ENCODE assay signal across 16 cellular contexts in the genomic region with DNA sequence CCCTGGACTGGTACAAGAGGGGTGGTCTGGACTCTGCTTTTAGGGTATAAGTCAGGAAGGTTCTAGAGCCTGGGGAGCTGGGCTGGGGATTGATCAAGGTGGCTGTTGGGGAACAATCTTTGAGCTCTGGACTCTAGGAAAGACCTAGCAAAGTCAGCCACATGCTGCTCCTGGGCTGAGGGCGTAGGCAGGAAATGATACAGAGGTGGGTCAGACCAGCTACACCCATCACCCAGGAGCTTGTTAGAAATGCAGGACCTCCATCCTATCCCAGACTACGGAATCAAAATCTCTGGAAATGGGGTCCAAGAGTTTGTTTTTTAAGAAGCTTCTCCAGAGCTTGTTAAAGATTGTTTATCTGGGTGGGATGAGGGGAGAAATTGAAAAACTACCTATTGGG. TPM values are rescaled to one million over a fixed set of nuclear protein-coding genes. Genes with fewer than 3 reads are reported as not detected.
DNase-seq lines count a peak whose midpoint lies in the region; ATAC-seq and TF ChIP-seq lines count a peak whose summit lies in the region.
"Had no signal": no experiment of that assay in that cellular context is flagged by ENCODE, and none has a peak within 500 bp of the region (broad histone marks: within the 10 kb centered on the region; RNA-seq: fewer than 3 reads in every experiment).

No MANE protein-coding gene starts in this region.

- H3K27me3 ChIP-seq in AG04450 (ENCODE audit: control insufficient read depth, insufficient read depth, low read length): no peaks in the 10 kb centered on the region
- no peaks in the 10 kb centered on the region for H3K27me3 ChIP-seq in colonic mucosa
- no peaks in the 10 kb centered on the region for H3K27me3 ChIP-seq in trophoblast cell (ENCODE audit: insufficient read depth, low read length)

- no peak for ATAC-seq in GM18907 (IDR thresholded peaks at IDR 0.05; ENCODE audit: unreplicated experiment)

- H2AK5ac ChIP-seq in trophoblast cell (ENCODE audit: low read length): no peak overlapping the region

- CTCF ChIA-PET in AG04450 (lab: Charles Lee): interaction anchor here (0.9 kb wide), 1 partner anchor 465 kb away, joined by 3 read pairs; no protein-coding TSS in a partner anchor

- H3K4me2 ChIP-seq in trophoblast cell (ENCODE audit: low read length): no peak overlapping the region

- no peak overlapping the region for H2AFZ ChIP-seq in trophoblast cell (ENCODE audit: insufficient read depth, low read length, poor library complexity)

- no peak overlapping the region for H3K9ac ChIP-seq in colonic mucosa (ENCODE audit: low read depth in 2 of 2, low read length in 2 of 2)
- H3K9ac ChIP-seq in trophoblast cell (ENCODE audit: low read length): no peak overlapping the region

- DNase-seq in AG04450 (ENCODE audit: low read depth, low spot score) (no peak), NCI-H226 (peak; percentile 54), colonic mucosa (no peak), trophoblast cell (no peak), NCI-H128 (lab: John Stamatoyannopoulos, UW; ENCODE audit: unreplicated experiment) (no peak), NCI-H69 (lab: John Stamatoyannopoulos, UW) (no peak), NOMO-1 (lab: John Stamatoyannopoulos, UW; ENCODE audit: unreplicated experiment in 2 of 2) (no peak)
- DNase-seq: activated CD4-positive, CD25-positive, alpha-beta regulatory T cell treated with anti-CD3 and anti-CD28 coated beads, Interleukin-2, amount 50 U/mL, for 72 hours; activated CD8-positive, alpha-beta memory T cell treated with anti-CD3 and anti-CD28 coated beads, Interleukin-2, amount 50 U/mL, for 48 hours; activated naive CD8-positive, alpha-beta T cell treated with anti-CD3 and anti-CD28 coated beads for 36 hours; COR-L47; GF-D8; glutamatergic neuron; midbrain; NCI-H748 treated with DMSO at 0.1 percent for 48 hours had no signal

- no peak overlapping the region for H2BK120ac ChIP-seq in trophoblast cell (ENCODE audit: insufficient read depth, low read length, poor library complexity)

- H3K4me1 ChIP-seq in colonic mucosa: peaks cover 4% of the 10 kb centered on the region
- H3K4me1 ChIP-seq in trophoblast cell (ENCODE audit: control insufficient read depth in 1 of 2, insufficient read depth in 2 of 2, low read length in 2 of 2): peaks cover 10 to 12% of the 10 kb centered on the region in 2 experiments

- POLR2A ChIA-PET in AG04450 (lab: Yijun Ruan, JAX): interaction anchor here (0.6 to 0.7 kb wide), 2 partner anchors 26 to 53 kb away, joined by 3 read pairs; no protein-coding TSS in a partner anchor

- no peak overlapping the region for H4K8ac ChIP-seq in trophoblast cell (ENCODE audit: low read depth, low read length)

- H3K79me1 ChIP-seq in trophoblast cell (ENCODE audit: low read length): peaks cover 5% of the 10 kb centered on the region

- H2BK12ac ChIP-seq in trophoblast cell (ENCODE audit: low read length): peak overlapping the region; percentile 1

- H2BK5ac ChIP-seq in trophoblast cell (ENCODE audit: low read depth, low read length, poor library complexity): no peak overlapping the region

- no peak overlapping the region for H3K14ac ChIP-seq in trophoblast cell (ENCODE audit: low read length)

- H3K4me3 ChIP-seq in AG04450 (ENCODE audit: low read depth, low read length) (no peak overlapping the region), colonic mucosa (no peak overlapping the region), trophoblast cell (ENCODE audit: low read depth, low read length) (no peak overlapping the region)

- TF ChIP-seq CTCF in AG04450 (IDR thresholded peaks at IDR 0.05; ENCODE audit: low read depth, low read length) (no peak), colonic mucosa (IDR thresholded peaks at IDR 0.05) (no peak)

- H3K4ac ChIP-seq in trophoblast cell (ENCODE audit: low read depth, low read length): no peak overlapping the region

- H3K23ac ChIP-seq in trophoblast cell (ENCODE audit: low read length): no peak overlapping the region

- H3K36me3 ChIP-seq in colonic mucosa: no peaks in the 10 kb centered on the region
- H3K36me3 ChIP-seq in trophoblast cell (ENCODE audit: control insufficient read depth in 1 of 2, insufficient read depth in 2 of 2, low read length in 2 of 2): no peaks in the 10 kb centered on the region

- intact Hi-C loops in colonic mucosa (cut with DNase I): no loop called here

- H3K9me3 ChIP-seq in AG04450 (ENCODE audit: control insufficient read depth, insufficient read depth, low read length): peaks cover 2% of the 10 kb centered on the region; the same call in 1 of the 2 replicates
- no peaks in the 10 kb centered on the region for H3K9me3 ChIP-seq in colonic mucosa
- peaks cover 2% of the 10 kb centered on the region for H3K9me3 ChIP-seq in trophoblast cell (ENCODE audit: insufficient read depth, low read depth, low read length)

- WGBS in trophoblast cell (ENCODE audit: extremely low coverage, insufficient coverage, insufficient read length): no CpG with 5 or more reads among the region's 2 CpGs

- H3K27ac ChIP-seq in AG04450 (ENCODE audit: low read depth, low read length): peak overlapping the region; percentile 13
- H3K27ac ChIP-seq in colonic mucosa: peak overlapping the region; percentile 92
- H3K27ac ChIP-seq in trophoblast cell (ENCODE audit: low read depth, low read length): no peak overlapping the region

- H4K12ac ChIP-seq in trophoblast cell (ENCODE audit: low read depth, low read length): no peak overlapping the region

- H4K91ac ChIP-seq in trophoblast cell (ENCODE audit: low read depth, low read length): peak overlapping the region; percentile 15

- H3K79me2 ChIP-seq in trophoblast cell (ENCODE audit: control insufficient read depth, insufficient read depth, low read length, poor library complexity): no peaks in the 10 kb centered on the region

- no peak overlapping the region for H3K18ac ChIP-seq in trophoblast cell (ENCODE audit: low read length)

RNA-seq across cellular contexts. Expression of gene ADTRP, which starts 9.4 kb away (rescaled TPM):
- polyA plus RNA-seq in AG04450 (2011; rRNA removed): 0.33 and 0.48 TPM in 2 replicates
- 0.48 and 0.51 TPM in 2 replicates for polyA minus RNA-seq in AG04450 (2011; rRNA and poly(A)+ RNA removed)
- 10 to 100 TPM; 56.6 to 79.9 TPM for total RNA-seq in colonic mucosa
- 1.7 and 2.0 TPM in 2 replicates for polyA plus RNA-seq in trophoblast cell (2013)
